19 cellular contexts compared by ENCODE assay signal in genomic region chr13:108154421-108154858, GRCh38.
DNase-seq lines count a peak whose midpoint lies in the region; ATAC-seq and TF ChIP-seq lines count a peak whose summit lies in the region.
"Had no signal": no experiment of that assay in that cellular context is flagged by ENCODE, and none has a peak within 500 bp of the region (broad histone marks: within the 10 kb centered on the region; RNA-seq: fewer than 3 reads in every experiment).

No MANE protein-coding gene starts in this region.

- H3K27ac ChIP-seq in endodermal cell (ENCODE audit: low read depth, low read length) (no peak overlapping the region), mucosa of rectum (ENCODE audit: low read depth in 2 of 2, low read length in 2 of 2) (peak overlapping the region; percentile 69 to 81), vagina (no peak overlapping the region)
- H3K27ac ChIP-seq: HL-60 had no signal

- 50% methylated on average over 1 of the region's 1 CpG; no CpG with 5 or more reads in 1 of the 2 experiments for WGBS in endodermal cell (ENCODE audit: insufficient coverage in 1 of 2, insufficient read length in 1 of 2), 2 experiments

- TF ChIP-seq CTCF in endodermal cell (conservative IDR thresholded peaks at IDR 0.05) (no peak), vagina (IDR thresholded peaks at IDR 0.05) (no peak)

- H3K9ac ChIP-seq in endodermal cell (ENCODE audit: extremely low read depth, low read length, poor library complexity, severe bottlenecking) (peak overlapping the region; percentile 50), mucosa of rectum (ENCODE audit: low read depth in 1 of 2, low read length in 2 of 2) (peak overlapping the region in 1 of 2 donors; percentile 6)

- no peak for TF ChIP-seq POLR2A in vagina (IDR thresholded peaks at IDR 0.05)

- DNase-seq in ACHN (peak; percentile 12), NCI-H187 (lab: John Stamatoyannopoulos, UW) (peak; percentile 24 to 68), endodermal cell (peak; percentile 59), NCI-H2171 (lab: John Stamatoyannopoulos, UW) (no peak), vagina (ENCODE audit: extremely low spot score in 2 of 2) (no peak)
- no peak for DNase-seq in stimulated activated naive CD4-positive, alpha-beta T cell treated with Interleukin-2 at 50 U/mL for 16 hours (lab: John Stamatoyannopoulos, UW)
- DNase-seq: activated CD4-positive, alpha-beta T cell treated with anti-CD3 and anti-CD28 coated beads, Interleukin-2, amount 10 ng/mL, durations not matched to agents 7 days and 5 days; CD8-positive, alpha-beta T cell; KG1; kidney; NCI-H1105; NCI-H524 treated with DMSO at 0.1 percent for 48 hours; stimulated activated naive CD8-positive, alpha-beta T cell treated with anti-CD3 and anti-CD28 coated beads, Interleukin-15, amount 100 ng/mL, for 72 hours had no signal

- H3K27me3 ChIP-seq in endodermal cell (ENCODE audit: control insufficient read depth, insufficient read depth, low read length, poor library complexity, severe bottlenecking) (peaks cover under 1% of the 10 kb centered on the region), mucosa of rectum (ENCODE audit: control insufficient read depth in 2 of 2, insufficient read depth in 2 of 2, low read length in 2 of 2) (no peaks in the 10 kb centered on the region), vagina (no peaks in the 10 kb centered on the region)

- peaks cover 9% of the 10 kb centered on the region for H3K27me3 Mint-ChIP-seq in endodermal cell (ENCODE audit: insufficient read depth)

- H3K4me1 Mint-ChIP-seq in endodermal cell: peaks cover 13% of the 10 kb centered on the region
- H3K4me1 Mint-ChIP-seq: activated CD4-positive, alpha-beta T cell treated with anti-CD3 and anti-CD28 coated beads, Interleukin-2, amount 10 ng/mL, durations not matched to agents 7 days and 5 days; activated naive CD4-positive, alpha-beta T cell treated with anti-CD3 and anti-CD28 coated beads, Interleukin-2, amount 50 U/mL, for 24 hours; stimulated activated naive CD8-positive, alpha-beta T cell treated with anti-CD3 and anti-CD28 coated beads, Interleukin-15, amount 100 ng/mL, for 72 hours had no signal

- no peak overlapping the region for H3K4me3 Mint-ChIP-seq in endodermal cell
- H3K4me3 Mint-ChIP-seq: activated CD4-positive, alpha-beta T cell treated with anti-CD3 and anti-CD28 coated beads, Interleukin-2, amount 10 ng/mL, durations not matched to agents 7 days and 5 days; activated naive CD4-positive, alpha-beta T cell treated with anti-CD3 and anti-CD28 coated beads, Interleukin-2, amount 50 U/mL, for 24 hours; CD8-positive, alpha-beta T cell; GM23338; stimulated activated naive CD8-positive, alpha-beta T cell treated with anti-CD3 and anti-CD28 coated beads, Interleukin-15, amount 100 ng/mL, for 72 hours had no signal

- H3K4me3 ChIP-seq in endodermal cell (ENCODE audit: low read length) (no peak overlapping the region), mucosa of rectum (ENCODE audit: low read length in 2 of 2) (peak overlapping the region; percentile 61), vagina (no peak overlapping the region)
- H3K4me3 ChIP-seq: GM12878, GM23338 had no signal

- no peak for ATAC-seq in GM19328 (IDR thresholded peaks at IDR 0.05; ENCODE audit: unreplicated experiment)
- ATAC-seq: CD8-positive, alpha-beta T cell; GM12878; GM23338; stimulated activated naive CD8-positive, alpha-beta T cell treated with anti-CD3 and anti-CD28 coated beads, Interleukin-15, amount 100 ng/mL, for 72 hours had no signal

- H3K4me1 ChIP-seq in endodermal cell (ENCODE audit: control insufficient read depth, insufficient read depth, low read length): no peaks in the 10 kb centered on the region
- H3K4me1 ChIP-seq in mucosa of rectum (ENCODE audit: control insufficient read depth in 2 of 2, insufficient read depth in 2 of 2, low read length in 2 of 2): peaks cover 0 to 13% of the 10 kb centered on the region in 2 donors
- H3K4me1 ChIP-seq in vagina: no peaks in the 10 kb centered on the region

- intact Hi-C loops in vagina (cut with DNase I): loop anchor here (10.0 kb wide), 1 partner anchor 940 kb away; no protein-coding TSS in a partner anchor

- in situ Hi-C loops in ACHN (cut with HindIII; ENCODE audit: low pct_ligation_motif_present, low pct_unique_long_range_greater_than_20kb, low sequenced_read_pairs): no loop called here

- peak overlapping the region; percentile 87 for H3K27ac Mint-ChIP-seq in endodermal cell
- H3K27ac Mint-ChIP-seq: activated CD4-positive, alpha-beta T cell treated with anti-CD3 and anti-CD28 coated beads, Interleukin-2, amount 10 ng/mL, durations not matched to agents 7 days and 5 days; activated naive CD4-positive, alpha-beta T cell treated with anti-CD3 and anti-CD28 coated beads, Interleukin-2, amount 50 U/mL, for 24 hours; CD8-positive, alpha-beta T cell; GM23338; stimulated activated naive CD8-positive, alpha-beta T cell treated with anti-CD3 and anti-CD28 coated beads, Interleukin-15, amount 100 ng/mL, for 72 hours had no signal

- H3K36me3 ChIP-seq in endodermal cell (ENCODE audit: control insufficient read depth, insufficient read depth, low read length) (no peaks in the 10 kb centered on the region), mucosa of rectum (ENCODE audit: control insufficient read depth in 2 of 2, insufficient read depth in 2 of 2, low read length in 2 of 2) (no peaks in the 10 kb centered on the region), vagina (no peaks in the 10 kb centered on the region)

- peaks cover 32% of the 10 kb centered on the region for H3K9me3 Mint-ChIP-seq in endodermal cell
- H3K9me3 Mint-ChIP-seq: activated naive CD4-positive, alpha-beta T cell treated with anti-CD3 and anti-CD28 coated beads, Interleukin-2, amount 50 U/mL, for 24 hours; CD8-positive, alpha-beta T cell had no signal

- H3K9me3 ChIP-seq in endodermal cell (ENCODE audit: control insufficient read depth, low read length) (peaks cover 25% of the 10 kb centered on the region), mucosa of rectum (ENCODE audit: control insufficient read depth in 2 of 2, low read length in 2 of 2) (peaks cover 0 to 7% of the 10 kb centered on the region in 2 donors), vagina (no peaks in the 10 kb centered on the region)

- H3K36me3 Mint-ChIP-seq in endodermal cell (ENCODE audit: low read depth): no peaks in the 10 kb centered on the region
- H3K36me3 Mint-ChIP-seq: activated naive CD4-positive, alpha-beta T cell treated with anti-CD3 and anti-CD28 coated beads, Interleukin-2, amount 50 U/mL, for 24 hours; CD8-positive, alpha-beta T cell had no signal

Comparison
In these comparisons a context has a peak if more than half of its experiments do, and no peak if none do; other contexts are left out.
1. DNase-seq: peak in ACHN (single experiment), NCI-H187 (2 of 2) and endodermal cell (single experiment); none in stimulated activated naive CD4-positive, alpha-beta T cell treated with Interleukin-2 at 50 U/mL for 16 hours (single experiment), NCI-H2171 (single experiment) and vagina (0 of 2).
2. H3K27ac ChIP-seq: peak in mucosa of rectum (2 of 2); none in endodermal cell (single experiment) and vagina (single experiment).
3. H3K4me3 ChIP-seq: peak in mucosa of rectum (2 of 2); none in endodermal cell (single experiment) and vagina (0 of 2).